1 cellular context compared by ENCODE assay signal in the genomic region with DNA sequence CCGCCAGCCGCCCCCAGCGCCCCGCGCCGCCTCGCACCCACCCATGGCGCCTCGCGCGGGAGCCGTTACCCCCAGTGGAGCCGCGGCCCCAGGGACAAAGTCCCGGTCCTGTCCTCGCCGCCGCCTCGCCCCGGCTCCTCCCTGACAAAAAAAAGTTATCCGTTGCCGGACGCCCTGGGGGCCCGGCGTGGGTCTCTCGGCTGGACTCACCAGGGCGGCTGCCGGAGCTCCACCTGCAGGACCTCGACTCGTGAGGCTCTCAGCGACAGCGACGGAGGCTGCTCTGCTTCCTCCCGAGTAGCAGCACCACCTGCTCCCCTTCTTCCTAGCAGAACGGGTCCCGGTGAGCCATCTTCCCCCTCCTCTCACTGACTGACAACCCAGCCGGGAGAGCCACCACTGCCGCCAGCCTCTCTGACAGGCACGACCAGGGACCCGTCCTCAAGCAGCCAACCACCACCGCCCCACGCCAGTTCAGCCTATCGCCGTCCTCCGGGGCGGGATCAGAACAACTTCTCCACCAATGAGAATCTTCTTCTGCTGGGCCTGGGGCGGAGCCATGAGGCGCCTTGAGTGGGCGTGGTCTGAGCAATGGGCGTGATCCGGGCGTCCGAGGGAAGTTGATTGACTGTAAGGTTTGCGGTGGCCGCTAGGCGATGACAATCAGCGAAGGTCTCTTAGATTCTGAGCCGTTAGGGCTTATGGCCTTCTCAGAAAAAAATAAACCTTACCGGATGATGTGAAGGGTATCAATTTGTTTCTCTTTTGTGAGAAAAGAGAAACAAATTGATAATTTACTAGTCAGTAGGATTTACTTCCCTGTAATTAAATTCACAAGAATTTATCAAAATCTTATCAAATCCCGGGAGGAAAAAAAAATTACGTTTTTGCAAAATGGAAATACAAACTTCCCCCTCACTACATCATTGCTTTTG.
TF ChIP-seq lines count a peak whose summit lies in the region.

A gene (minus strand): TSS at position 416 of the 935 bp plus-strand sequence. CDS start 23,019 bp downstream, outside the sequence.

TF ChIP-seq in K562, 482 proteins besides CTCF, POLR2A, EP300 and RAD21 (continued from another document):
- TF ChIP-seq, protein P1, sequence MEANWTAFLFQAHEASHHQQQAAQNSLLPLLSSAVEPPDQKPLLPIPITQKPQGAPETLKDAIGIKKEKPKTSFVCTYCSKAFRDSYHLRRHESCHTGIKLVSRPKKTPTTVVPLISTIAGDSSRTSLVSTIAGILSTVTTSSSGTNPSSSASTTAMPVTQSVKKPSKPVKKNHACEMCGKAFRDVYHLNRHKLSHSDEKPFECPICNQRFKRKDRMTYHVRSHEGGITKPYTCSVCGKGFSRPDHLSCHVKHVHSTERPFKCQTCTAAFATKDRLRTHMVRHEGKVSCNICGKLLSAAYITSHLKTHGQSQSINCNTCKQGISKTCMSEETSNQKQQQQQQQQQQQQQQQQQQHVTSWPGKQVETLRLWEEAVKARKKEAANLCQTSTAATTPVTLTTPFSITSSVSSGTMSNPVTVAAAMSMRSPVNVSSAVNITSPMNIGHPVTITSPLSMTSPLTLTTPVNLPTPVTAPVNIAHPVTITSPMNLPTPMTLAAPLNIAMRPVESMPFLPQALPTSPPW (CRISPR knock-in tag; IDR thresholded peaks at IDR 0.05): peak; percentile 36; the same call in 1 of the 2 replicates
- TF ChIP-seq RBM34 (IDR thresholded peaks at IDR 0.05; ENCODE audit: borderline replicate concordance, insufficient read depth, low read length) (no peak), RBFOX2 (IDR thresholded peaks at IDR 0.05; ENCODE audit: low read depth, low read length) (peak; percentile 94), NCOA6 (IDR thresholded peaks at IDR 0.05) (no peak), ZNF217 (CRISPR knock-in tag; IDR thresholded peaks at IDR 0.05) (no peak), ZBED1 (IDR thresholded peaks at IDR 0.05) (no peak), ZNF586 (CRISPR knock-in tag; conservative IDR thresholded peaks at IDR 0.05) (no peak), ELF1 (tag; IDR thresholded peaks at IDR 0.05) (no peak)
- TF ChIP-seq, protein P2, sequence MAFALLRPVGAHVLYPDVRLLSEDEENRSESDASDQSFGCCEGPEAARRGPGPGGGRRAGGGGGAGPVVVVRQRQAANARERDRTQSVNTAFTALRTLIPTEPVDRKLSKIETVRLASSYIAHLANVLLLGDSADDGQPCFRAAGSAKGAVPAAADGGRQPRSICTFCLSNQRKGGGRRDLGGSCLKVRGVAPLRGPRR (CRISPR knock-in tag; IDR thresholded peaks at IDR 0.05): no peak
- TF ChIP-seq, protein P3, sequence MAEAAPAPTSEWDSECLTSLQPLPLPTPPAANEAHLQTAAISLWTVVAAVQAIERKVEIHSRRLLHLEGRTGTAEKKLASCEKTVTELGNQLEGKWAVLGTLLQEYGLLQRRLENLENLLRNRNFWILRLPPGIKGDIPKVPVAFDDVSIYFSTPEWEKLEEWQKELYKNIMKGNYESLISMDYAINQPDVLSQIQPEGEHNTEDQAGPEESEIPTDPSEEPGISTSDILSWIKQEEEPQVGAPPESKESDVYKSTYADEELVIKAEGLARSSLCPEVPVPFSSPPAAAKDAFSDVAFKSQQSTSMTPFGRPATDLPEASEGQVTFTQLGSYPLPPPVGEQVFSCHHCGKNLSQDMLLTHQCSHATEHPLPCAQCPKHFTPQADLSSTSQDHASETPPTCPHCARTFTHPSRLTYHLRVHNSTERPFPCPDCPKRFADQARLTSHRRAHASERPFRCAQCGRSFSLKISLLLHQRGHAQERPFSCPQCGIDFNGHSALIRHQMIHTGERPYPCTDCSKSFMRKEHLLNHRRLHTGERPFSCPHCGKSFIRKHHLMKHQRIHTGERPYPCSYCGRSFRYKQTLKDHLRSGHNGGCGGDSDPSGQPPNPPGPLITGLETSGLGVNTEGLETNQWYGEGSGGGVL (CRISPR knock-in tag; IDR thresholded peaks at IDR 0.05): no peak
- TF ChIP-seq, protein P4, sequence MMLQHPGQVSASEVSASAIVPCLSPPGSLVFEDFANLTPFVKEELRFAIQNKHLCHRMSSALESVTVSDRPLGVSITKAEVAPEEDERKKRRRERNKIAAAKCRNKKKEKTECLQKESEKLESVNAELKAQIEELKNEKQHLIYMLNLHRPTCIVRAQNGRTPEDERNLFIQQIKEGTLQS (IDR thresholded peaks at IDR 0.05): no peak
- TF ChIP-seq, protein P4 (CRISPR knock-in tag; conservative IDR thresholded peaks at IDR 0.05): no peak
- TF ChIP-seq, protein P5, sequence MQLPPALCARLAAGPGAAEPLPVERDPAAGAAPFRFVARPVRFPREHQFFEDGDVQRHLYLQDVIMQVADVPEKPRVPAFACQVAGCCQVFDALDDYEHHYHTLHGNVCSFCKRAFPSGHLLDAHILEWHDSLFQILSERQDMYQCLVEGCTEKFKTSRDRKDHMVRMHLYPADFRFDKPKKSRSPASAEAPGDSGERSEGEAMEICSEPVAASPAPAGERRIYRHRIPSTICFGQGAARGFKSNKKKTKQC (CRISPR knock-in tag; IDR thresholded peaks at IDR 0.05): no peak
TF ChIP-seq in K562: peak in this region for 91.
